In genomic region chr21:33023574-33024277, GRCh38 we compare ENCODE assay signal across 16 cellular contexts. TPM values are rescaled to one million over a fixed set of nuclear protein-coding genes. Genes with fewer than 3 reads are reported as not detected.
DNase-seq lines count a peak whose midpoint lies in the region; TF ChIP-seq lines count a peak whose summit lies in the region.
"Had no signal": no experiment of that assay in that cellular context is flagged by ENCODE, and none has a peak within 500 bp of the region (broad histone marks: within the 10 kb centered on the region; RNA-seq: fewer than 3 reads in every experiment).

No MANE protein-coding gene starts in this region.

- no peaks in the 10 kb centered on the region for H3F3A ChIP-seq in MM.1S (ENCODE audit: insufficient read depth, low read length)

- no peaks in the 10 kb centered on the region for H3K9me2 ChIP-seq in MM.1S (replicated peaks; ENCODE audit: insufficient read depth, low read length)

- H3K36me3 ChIP-seq in MM.1S (replicated peaks; ENCODE audit: insufficient read depth, low read length), result no peaks in the 10 kb centered on the region
- H3K36me3 ChIP-seq in Peyer's patch, result no peaks in the 10 kb centered on the region
- no peaks in the 10 kb centered on the region for H3K36me3 ChIP-seq in sigmoid colon
- H3K36me3 ChIP-seq: thyroid gland had no signal

- H3K4me1 ChIP-seq in MM.1S (ENCODE audit: low read length) (no peaks in the 10 kb centered on the region), Peyer's patch (peaks cover 0 to 57% (median under 1%) of the 10 kb centered on the region in 4 donors), sigmoid colon (peaks cover 0 to 72% (median 50%) of the 10 kb centered on the region in 4 donors)

- no peaks in the 10 kb centered on the region for H3K9me3 ChIP-seq in MM.1S (replicated peaks; ENCODE audit: insufficient read depth, low read length)
- H3K9me3 ChIP-seq in Peyer's patch, result no peaks in the 10 kb centered on the region
- H3K9me3 ChIP-seq in sigmoid colon, result no peaks in the 10 kb centered on the region
- H3K9me3 ChIP-seq: thyroid gland had no signal

- no peak overlapping the region for H3K9ac ChIP-seq in MM.1S (ENCODE audit: low read length)

- TF ChIP-seq EP300 in sigmoid colon (IDR thresholded peaks at IDR 0.05), result no peak

- no peak overlapping the region for H3K27ac Mint-ChIP-seq in neural crest cell (ENCODE audit: unreplicated experiment)

- 5 to 9% methylated on average over 50 of the region's 50 CpGs for WGBS in sigmoid colon, 2 donors

- no peaks in the 10 kb centered on the region for H3K9me3 Mint-ChIP-seq in neural crest cell

- no peaks in the 10 kb centered on the region for H3K79me2 ChIP-seq in MM.1S (ENCODE audit: low read length)

- peaks cover 90% of the 10 kb centered on the region for H3K27me3 ChIP-seq in MM.1S (replicated peaks; ENCODE audit: insufficient read depth, low read length)
- peaks cover 0 to 78% of the 10 kb centered on the region in 2 donors for H3K27me3 ChIP-seq in Peyer's patch
- H3K27me3 ChIP-seq in sigmoid colon, result peaks cover 57 to 100% (median 97%) of the 10 kb centered on the region in 3 donors

- peaks cover 48% of the 10 kb centered on the region for H3K4me1 Mint-ChIP-seq in neural crest cell

- intact Hi-C loops in sigmoid colon (cut with DNase I), result no loop called here

- no peaks in the 10 kb centered on the region for H4K20me1 ChIP-seq in MM.1S (ENCODE audit: insufficient read depth, low read length)

- peak overlapping the region; percentile 63 for H3K4me3 Mint-ChIP-seq in neural crest cell

- H3K27me3 Mint-ChIP-seq in neural crest cell (ENCODE audit: low read depth), result peaks cover 91% of the 10 kb centered on the region

- H2AFZ ChIP-seq in MM.1S (ENCODE audit: low read length), result no peak overlapping the region

- TF ChIP-seq POLR2A in Peyer's patch (IDR thresholded peaks at IDR 0.05) (no peak), sigmoid colon (IDR thresholded peaks at IDR 0.05) (no peak)

- TF ChIP-seq CTCF in MM.1S (IDR thresholded peaks at IDR 0.05; ENCODE audit: low read length), result no peak
- TF ChIP-seq CTCF in neural crest cell (conservative IDR thresholded peaks at IDR 0.05), result no peak
- TF ChIP-seq CTCF in Peyer's patch (IDR thresholded peaks at IDR 0.05), result no peak
- no peak for TF ChIP-seq CTCF in sigmoid colon (IDR thresholded peaks at IDR 0.05)

- H3K4me3 ChIP-seq in MM.1S (ENCODE audit: low read length) (no peak overlapping the region), Peyer's patch (no peak overlapping the region), sigmoid colon (no peak overlapping the region)
- H3K4me3 ChIP-seq: thyroid gland had no signal

- DNase-seq in DMS53 (lab: John Stamatoyannopoulos, UW) (peak; percentile 60), DMS53 treated with DMSO at 0.1 percent for 48 hours (lab: John Stamatoyannopoulos, UW; ENCODE audit: unreplicated experiment) (no peak), MM.1S (no peak), ecto neural progenitor cell (ENCODE audit: low spot score) (peak; percentile 66), neural crest cell (ENCODE audit: low read depth, low spot score) (no peak), NCI-H187 (lab: John Stamatoyannopoulos, UW) (no peak), Peyer's patch (no peak), sigmoid colon (no peak)
- DNase-seq: 8988T; activated CD4-positive, CD25-positive, alpha-beta regulatory T cell treated with anti-CD3 and anti-CD28 coated beads, Interleukin-2, amount 50 U/mL, for 72 hours; GDM1; NCI-H2029; stimulated activated CD4-positive, alpha-beta T cell treated with anti-CD3 and anti-CD28 coated beads, Interleukin-4, amount 100 ng/mL, for 4 hours; thyroid gland had no signal

- H3K4me2 ChIP-seq in MM.1S (ENCODE audit: low read depth, low read length), result peak overlapping the region; percentile 31; the same call in 1 of the 2 replicates

- peaks cover 5% of the 10 kb centered on the region for H3K36me3 Mint-ChIP-seq in neural crest cell (ENCODE audit: low read depth)

- H3K27ac ChIP-seq in MM.1S (ENCODE audit: low read length) (no peak overlapping the region), Peyer's patch (no peak overlapping the region), sigmoid colon (no peak overlapping the region)
- H3K27ac ChIP-seq: thyroid gland had no signal

RNA-seq across cellular contexts. Expression of gene OLIG2, which starts 2.0 kb away (rescaled TPM):
- total RNA-seq in neural crest cell (5.4 TPM in 2 replicates), Peyer's patch (not detected), sigmoid colon (not detected)
- not detected for polyA plus RNA-seq in sigmoid colon
- total RNA-seq: fibroblast of villous mesenchyme had no signal

RNA-seq across cellular contexts. Expression of gene OLIG1, which starts 46.2 kb away (rescaled TPM):
- total RNA-seq in neural crest cell (5.4 and 8.4 TPM in 2 replicates), Peyer's patch (not detected), sigmoid colon (not detected)
- not detected for polyA plus RNA-seq in sigmoid colon
- total RNA-seq: fibroblast of villous mesenchyme, RPMI7951, thyroid gland had no signal

Comparison
In these comparisons a context has a peak if more than half of its experiments do, and no peak if none do; other contexts are left out.
1. DNase-seq: peak in DMS53 (single experiment) and ecto neural progenitor cell (single experiment); none in DMS53 treated with DMSO at 0.1 percent for 48 hours (single experiment), MM.1S (single experiment), neural crest cell (single experiment), NCI-H187 (0 of 2), Peyer's patch (0 of 3) and sigmoid colon (single experiment).